ENCODE assay signal across 8 cellular contexts in the genomic region with DNA sequence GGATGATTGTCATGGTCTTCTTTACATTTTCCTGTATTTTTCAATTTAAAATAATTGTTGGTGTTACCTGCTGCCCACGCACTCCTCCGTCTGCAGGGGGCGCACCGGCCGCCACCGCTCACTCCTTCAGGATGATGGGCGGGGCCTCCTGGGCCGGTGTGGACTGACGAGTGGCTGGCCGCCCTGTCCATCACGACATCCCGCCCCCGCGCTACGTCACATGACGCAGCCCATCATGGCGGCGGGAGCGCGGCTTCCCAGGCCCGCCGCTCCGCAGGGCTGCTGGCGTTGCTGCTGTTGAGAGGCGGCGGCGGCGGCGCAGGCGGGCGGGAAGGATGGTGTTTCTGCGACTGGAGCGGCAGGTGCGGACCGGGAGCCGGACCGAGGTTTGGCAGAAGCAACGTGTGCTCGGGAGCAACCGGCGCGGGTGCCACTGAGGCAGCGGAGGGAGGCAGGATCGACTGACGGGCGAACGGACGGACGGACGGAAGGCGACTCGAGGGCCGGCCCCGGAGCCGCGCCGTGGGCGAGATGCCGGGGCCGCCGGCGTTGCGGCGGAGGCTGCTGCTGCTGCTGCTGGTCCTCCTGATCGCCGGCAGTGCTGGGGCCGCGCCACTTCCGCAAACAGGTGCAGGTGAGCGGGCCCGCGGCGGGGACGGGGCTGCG. TPM values are rescaled to one million over a fixed set of nuclear protein-coding genes. Genes with fewer than 3 reads are reported as not detected.
DNase-seq lines count a peak whose midpoint lies in the region; FAIRE-seq and TF ChIP-seq lines count a peak whose summit lies in the region.

TSS of gene LMTK2 (plus strand) at position 216 of the 666 bp plus-strand sequence. CDS start at position 532, 316 bp downstream.

- H3K79me2 ChIP-seq in neural progenitor cell (ENCODE audit: low read depth), result peaks cover 48% of the 10 kb centered on the region

- no peaks in the 10 kb centered on the region for H3K9me3 ChIP-seq in neural progenitor cell (ENCODE audit: low read depth)

- H3K27me3 ChIP-seq in H7 (ENCODE audit: control insufficient read depth, insufficient read depth, low read length) (no peaks in the 10 kb centered on the region), neural progenitor cell (no peaks in the 10 kb centered on the region)

- TF ChIP-seq CTCF in fibroblast of villous mesenchyme (IDR thresholded peaks at IDR 0.05; ENCODE audit: insufficient read depth, low read depth, low read length) (peak; percentile 90), neural progenitor cell (IDR thresholded peaks at IDR 0.05) (peak; percentile 95)

- H3F3A ChIP-seq in neural progenitor cell (ENCODE audit: low read depth), result no peaks in the 10 kb centered on the region

- H3K36me3 Mint-ChIP-seq in neural progenitor cell, result no peaks in the 10 kb centered on the region

- H2AFZ ChIP-seq in neural progenitor cell (replicated peaks), result peak within 1 kb of the TSS; percentile 92

- peaks cover 26% of the 10 kb centered on the region for H3K4me1 Mint-ChIP-seq in neural progenitor cell

- peaks cover 4% of the 10 kb centered on the region for H3K9me3 Mint-ChIP-seq in neural progenitor cell

- H3K36me3 ChIP-seq in H7 (replicated peaks; ENCODE audit: control insufficient read depth, insufficient read depth, low read length), result no peaks in the 10 kb centered on the region
- H3K36me3 ChIP-seq in neural progenitor cell, result no peaks in the 10 kb centered on the region

- peak; percentile 90 for FAIRE-seq in G401.6 (lab: Jason Lieb, UNC)

- peak within 1 kb of the TSS; percentile 86 for H3K27ac ChIP-seq in neural progenitor cell

- H3K4me2 ChIP-seq in neural progenitor cell, result peak within 1 kb of the TSS; percentile 98

- peak within 1 kb of the TSS; percentile 50 for H3K27ac Mint-ChIP-seq in neural progenitor cell

- peaks cover 44% of the 10 kb centered on the region for H4K20me1 ChIP-seq in neural progenitor cell (ENCODE audit: low read depth)

- H3K4me3 Mint-ChIP-seq in neural progenitor cell, result peak within 1 kb of the TSS; percentile 97

- no peaks in the 10 kb centered on the region for H3K27me3 Mint-ChIP-seq in neural progenitor cell (ENCODE audit: insufficient read depth, low read depth)

- H3K4me3 ChIP-seq in H7 (ENCODE audit: insufficient read depth, low read depth, low read length) (peak within 1 kb of the TSS; percentile 97), fibroblast of villous mesenchyme (ENCODE audit: low read depth, low read length) (peak within 1 kb of the TSS; percentile 77), neural progenitor cell (peak within 1 kb of the TSS; percentile 93)

- H3K4me1 ChIP-seq in neural progenitor cell, result peaks cover 25% of the 10 kb centered on the region

- DNase-seq in H7 (peak; percentile 97), M059J (ENCODE audit: low read depth) (peak; percentile 86), SIG-M5 (lab: John Stamatoyannopoulos, UW) (peak; percentile 32), activated gamma-delta T cell (lab: John Stamatoyannopoulos, UW) (peak; percentile 88), fibroblast of villous mesenchyme (ENCODE audit: low read depth) (peak; percentile 92), neural progenitor cell (ENCODE audit: low spot score) (peak; percentile 98), stromal cell of bone marrow (ENCODE audit: low read depth) (peak; percentile 74)

- H3K9ac ChIP-seq in neural progenitor cell, result peak within 1 kb of the TSS; percentile 86

RNA-seq across cellular contexts. Expression of gene LMTK2, which starts in this region (rescaled TPM):
- total RNA-seq in H7 (2014; rRNA removed; shearing (Covaris generic)), result 12.6 and 15.0 TPM in 2 replicates
- 7.7 and 10.9 TPM in 2 replicates for total RNA-seq in M059J (2014; rRNA removed; shearing (Covaris generic))
- total RNA-seq in fibroblast of villous mesenchyme, result 11.0 and 11.2 TPM in 2 replicates
- 14.1 and 18.0 TPM in 2 replicates for total RNA-seq in neural progenitor cell (ENCODE audit: low replicate concordance)

Comparison
In these comparisons a context has a peak if more than half of its experiments do, and no peak if none do; other contexts are left out.
1. Peak in every context shown above with its lines: DNase-seq, H3K4me3 ChIP-seq and H3K27ac ChIP-seq.
2. DNase-seq: peak in every context shown above with its lines; median percentile 98 in neural progenitor cell; 97 in H7; 92 in fibroblast of villous mesenchyme; 88 in activated gamma-delta T cell; 86 in M059J; 74 in stromal cell of bone marrow; 32 in SIG-M5.